In the genomic region with DNA sequence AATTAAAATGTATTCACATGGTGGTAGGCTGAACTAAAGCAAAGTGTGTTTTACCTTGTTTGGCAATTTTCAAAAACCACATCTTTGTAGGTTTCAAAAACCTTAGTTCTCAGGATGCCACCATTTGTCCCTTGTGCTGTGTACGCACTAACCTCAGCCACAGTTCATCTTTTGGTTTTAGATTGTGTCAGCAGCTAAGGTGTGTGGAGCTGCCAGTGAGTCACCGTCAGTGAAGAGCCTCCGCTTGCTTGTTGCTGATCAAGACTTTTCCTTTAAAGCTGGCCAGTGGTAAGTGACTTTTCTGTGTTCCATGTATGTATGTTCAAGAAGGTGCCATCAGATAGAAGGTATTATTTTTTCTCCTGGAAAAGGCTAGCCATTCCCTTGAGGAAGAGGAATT, we compare ENCODE assay signal across 8 cellular contexts. TPM values are rescaled to one million over a fixed set of nuclear protein-coding genes. Genes with fewer than 3 reads are reported as not detected.
DNase-seq lines count a peak whose midpoint lies in the region; ATAC-seq, FAIRE-seq and TF ChIP-seq lines count a peak whose summit lies in the region.

No MANE protein-coding gene starts in this region.

- FAIRE-seq in GM12892 (lab: Jason Lieb, UNC), result peak; percentile 76

- H3K36me3 ChIP-seq in mucosa of rectum (ENCODE audit: control insufficient read depth in 2 of 2, insufficient read depth in 2 of 2, low read length in 2 of 2), result peaks cover 29% of the 10 kb centered on the region in 2 donors

- no peaks in the 10 kb centered on the region for H3K9me3 ChIP-seq in mucosa of rectum (ENCODE audit: control insufficient read depth in 2 of 2, low read length in 2 of 2)

- H3K4me1 ChIP-seq in mucosa of rectum (ENCODE audit: control insufficient read depth in 2 of 2, insufficient read depth in 2 of 2, low read length in 2 of 2), result no peaks in the 10 kb centered on the region

- peak overlapping the region; percentile 69 to 71 for H3K27ac ChIP-seq in mucosa of rectum (ENCODE audit: low read depth in 2 of 2, low read length in 2 of 2)

- H3K9ac ChIP-seq in mucosa of rectum (ENCODE audit: low read depth in 1 of 2, low read length in 2 of 2), result peak overlapping the region; percentile 8 to 14

- no peak for DNase-seq in GM12892 (ENCODE audit: insufficient read length)
- peak; percentile 71 for DNase-seq in activated CD8-positive, alpha-beta memory T cell treated with anti-CD3 and anti-CD28 coated beads for 24 hours
- no peak for DNase-seq in NCI-H526 (lab: John Stamatoyannopoulos, UW)
- no peak for DNase-seq in amygdala (lab: John Stamatoyannopoulos, UW)
- no peak for DNase-seq in UCSD-AML1 (lab: John Stamatoyannopoulos, UW; ENCODE audit: unreplicated experiment)
- DNase-seq in retina, result no peak

- peak overlapping the region in 1 of 2 donors; percentile 59 for H3K4me3 ChIP-seq in mucosa of rectum (ENCODE audit: low read length in 2 of 2)

- TF ChIP-seq POLR2A in GM12892 (IDR thresholded peaks at IDR 0.05; ENCODE audit: low read depth, low read length), result peak; percentile 58; the same call in 1 of the 2 replicates

- no peaks in the 10 kb centered on the region for H3K27me3 ChIP-seq in mucosa of rectum (ENCODE audit: control insufficient read depth in 2 of 2, insufficient read depth in 2 of 2, low read length in 2 of 2)

- ATAC-seq in HG02798 (IDR thresholded peaks at IDR 0.05; ENCODE audit: poor library complexity, unreplicated experiment), result peak; percentile 82

RNA-seq across cellular contexts. Expression of a gene that starts 21.1 kb away (rescaled TPM):
- 14.0 TPM for polyA plus RNA-seq in GM12892 (2012; ENCODE audit: missing spikeins)

RNA-seq across cellular contexts. Expression of a gene that starts 21.4 kb away (rescaled TPM):
- polyA plus RNA-seq in GM12892 (2012; ENCODE audit: missing spikeins), result 18.1 TPM
